ENCODE assay signal across 8 cellular contexts in genomic region chrX:123859828-123860505, GRCh38. TPM values are rescaled to one million over a fixed set of nuclear protein-coding genes. Genes with fewer than 3 reads are reported as not detected.
A peak's percentile ranks its signal among the peaks of the same experiment; 100 is the strongest.
DNase-seq lines count a peak whose midpoint lies in the region; ATAC-seq, FAIRE-seq and TF ChIP-seq lines count a peak whose summit lies in the region.

XIAP (plus strand) TSS chrX:123860053; CDS start chrX:123885663, 25,610 bp downstream.

- H3K4me1 ChIP-seq in pancreas = no peaks in the 10 kb centered on the region
- H3K4me1 ChIP-seq in tibial artery = peaks cover 0 to 5% (median 2%) of the 10 kb centered on the region in 4 donors

- peak within 1 kb of the TSS; percentile 88 for H3K4me3 Mint-ChIP-seq in activated naive CD8-positive, alpha-beta T cell treated with anti-CD3 and anti-CD28 coated beads for 36 hours

- no peaks in the 10 kb centered on the region for H3K9me3 ChIP-seq in pancreas
- no peaks in the 10 kb centered on the region for H3K9me3 ChIP-seq in tibial artery

- peak; percentile 88 to 95 (median 91) for ATAC-seq in pancreas

- 0 to 34% methylated on average over 50 to 62 of the region's 62 CpGs for WGBS in pancreas, 2 donors

- H3K36me3 ChIP-seq in pancreas = no peaks in the 10 kb centered on the region
- H3K36me3 ChIP-seq in tibial artery = no peaks in the 10 kb centered on the region

- peak within 1 kb of the TSS; percentile 89 for H3K27ac Mint-ChIP-seq in activated naive CD8-positive, alpha-beta T cell treated with anti-CD3 and anti-CD28 coated beads for 36 hours

- no peak for FAIRE-seq in pancreas (lab: Jason Lieb, UNC)

- peak within 1 kb of the TSS; percentile 87 to 96 (median 89) for H3K27ac ChIP-seq in pancreas
- peak within 1 kb of the TSS; percentile 94 to 98 for H3K27ac ChIP-seq in tibial artery

- no peak for TF ChIP-seq CTCF in pancreas (IDR thresholded peaks at IDR 0.05)
- no peak for TF ChIP-seq CTCF in tibial artery (IDR thresholded peaks at IDR 0.05)

- no peaks in the 10 kb centered on the region for H3K9me3 Mint-ChIP-seq in activated naive CD8-positive, alpha-beta T cell treated with anti-CD3 and anti-CD28 coated beads for 36 hours

- peaks cover 8% of the 10 kb centered on the region for H3K36me3 Mint-ChIP-seq in activated naive CD8-positive, alpha-beta T cell treated with anti-CD3 and anti-CD28 coated beads for 36 hours

- no peaks in the 10 kb centered on the region for H3K27me3 Mint-ChIP-seq in activated naive CD8-positive, alpha-beta T cell treated with anti-CD3 and anti-CD28 coated beads for 36 hours

- peak within 1 kb of the TSS; percentile 37 to 53 (median 44) for H3K4me3 ChIP-seq in pancreas
- peak within 1 kb of the TSS; percentile 66 to 75 for H3K4me3 ChIP-seq in tibial artery

- DNase-seq in GDM1 (lab: John Stamatoyannopoulos, UW) = peak; percentile 62
- DNase-seq in H4 (ENCODE audit: low spot score) = peak; percentile 87
- peak; percentile 79 for DNase-seq in LoVo (ENCODE audit: low spot score)
- peak; percentile 68 for DNase-seq in SKM-1 treated with dmso at 0.1 percent for 144 hours (lab: John Stamatoyannopoulos, UW; ENCODE audit: unreplicated experiment)
- peak; percentile 79 for DNase-seq in activated naive CD8-positive, alpha-beta T cell treated with anti-CD3 and anti-CD28 coated beads for 36 hours
- peak; percentile 22 to 87 (median 72) for DNase-seq in head of caudate nucleus
- peak; percentile 77 to 91 (median 84) for DNase-seq in pancreas
- peak; percentile 70 to 88 for DNase-seq in tibial artery

- intact Hi-C loops in head of caudate nucleus (cut with DNase I) = loop anchor here (10.0 kb wide), 1 partner anchor 105 kb away; the partner anchor contains the start of gene STAG2
- intact Hi-C loops in pancreas (cut with DNase I) = no loop called here
- intact Hi-C loops in tibial artery (cut with DNase I; ENCODE audit: low total_unique reads) = no loop called here

- H3K27me3 ChIP-seq in pancreas (no peaks in the 10 kb centered on the region), tibial artery (no peaks in the 10 kb centered on the region)

- peaks cover 5% of the 10 kb centered on the region for H3K4me1 Mint-ChIP-seq in activated naive CD8-positive, alpha-beta T cell treated with anti-CD3 and anti-CD28 coated beads for 36 hours

RNA-seq across cellular contexts. Expression of gene XIAP, which starts in this region (rescaled TPM):
- total RNA-seq in H4 (2014; rRNA removed; shearing (Covaris generic)) = 18.6 and 19.0 TPM in 2 replicates
- total RNA-seq in activated naive CD8-positive, alpha-beta T cell treated with anti-CD3 and anti-CD28 coated beads for 36 hours = 10 to 100 TPM; 23.7 to 26.7 TPM
- total RNA-seq in pancreas = 10 to 100 TPM; 19.7 to 40.6 (median 28.4) TPM
- polyA plus RNA-seq in pancreas = 1 to 10 TPM; 3.4 to 8.7 TPM

Comparison
In these comparisons a context has a peak if more than half of its experiments do, and no peak if none do; other contexts are left out.
1. Peak in every context shown above with its lines: DNase-seq, ATAC-seq, H3K4me3 ChIP-seq and H3K27ac ChIP-seq.